In the genomic region with DNA sequence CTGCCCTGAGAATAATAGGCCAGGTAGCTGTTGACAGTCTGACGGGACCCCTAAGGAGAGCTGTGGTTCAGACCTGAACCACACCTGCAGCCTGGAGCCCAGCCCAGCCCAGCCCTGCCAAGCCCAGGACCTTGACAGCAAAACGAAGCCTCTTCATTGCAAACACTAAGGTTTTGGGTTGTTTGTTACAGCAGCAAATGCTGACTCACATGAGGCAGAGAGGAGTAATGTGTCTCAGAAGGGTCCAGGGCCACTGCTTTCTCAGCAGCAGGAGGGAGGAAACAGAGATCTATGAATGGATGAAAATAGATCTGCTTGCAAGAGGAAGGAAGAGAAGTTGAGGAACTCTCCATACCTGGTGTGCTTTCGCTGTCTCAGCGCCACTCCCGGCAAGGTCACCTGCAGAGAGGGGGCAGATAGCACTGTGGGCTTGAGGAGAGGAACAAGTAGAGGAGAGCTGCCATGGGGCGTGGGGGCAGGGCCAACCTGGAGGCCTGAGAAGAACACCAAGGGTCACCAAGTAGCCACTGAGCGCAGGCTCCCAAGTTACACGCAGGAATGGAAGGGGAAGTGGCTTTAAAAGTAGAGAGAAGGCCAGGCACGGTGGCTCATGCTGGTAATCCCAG, we compare ENCODE assay signal across 19 cellular contexts.
DNase-seq lines count a peak whose midpoint lies in the region; ATAC-seq and TF ChIP-seq lines count a peak whose summit lies in the region.
"Had no signal": no experiment of that assay in that cellular context is flagged by ENCODE, and none has a peak within 500 bp of the region (broad histone marks: within the 10 kb centered on the region; RNA-seq: fewer than 3 reads in every experiment).

No MANE protein-coding gene starts in this region.

- H3K27ac Mint-ChIP-seq in H9 (no peak overlapping the region), WTC11 (no peak overlapping the region)
- no peak overlapping the region for H3K27ac Mint-ChIP-seq in stimulated activated memory B cell treated with anti-CD40 and anti-IgM and Interleukin-4, amounts not matched to agents 10 μg/mL and 1 μg/mL and 100 μg/mL, for 72 hours
- H3K27ac Mint-ChIP-seq: IgD-negative memory B cell had no signal

- H2BK20ac ChIP-seq in H9 (ENCODE audit: low read depth, low read length, poor library complexity, severe bottlenecking) = no peak overlapping the region

- CTCF ChIA-PET in WTC11 (lab: Charles Lee) = interaction anchor here (1.3 to 1.8 kb wide), 2 partner anchors 200 to 206 kb away, joined by 3 to 6 read pairs; no protein-coding TSS in a partner anchor

- H3K4me3 Mint-ChIP-seq in H9 (no peak overlapping the region), WTC11 (no peak overlapping the region)
- H3K4me3 Mint-ChIP-seq in stimulated activated memory B cell treated with anti-CD40 and anti-IgM and Interleukin-4, amounts not matched to agents 10 μg/mL and 1 μg/mL and 100 μg/mL, for 72 hours = no peak overlapping the region
- H3K4me3 Mint-ChIP-seq: IgD-negative memory B cell had no signal

- no peak overlapping the region for H3K14ac ChIP-seq in H9 (ENCODE audit: insufficient read depth, low read length)

- H3K4me1 Mint-ChIP-seq in H9 (no peaks in the 10 kb centered on the region; a peak in 1 of 4 replicates), WTC11 (peaks cover 4% of the 10 kb centered on the region; the same call in 1 of the 2 replicates)
- H3K4me1 Mint-ChIP-seq in stimulated activated memory B cell treated with anti-CD40 and anti-IgM and Interleukin-4, amounts not matched to agents 10 μg/mL and 1 μg/mL and 100 μg/mL, for 72 hours = peaks cover 27% of the 10 kb centered on the region

- no peak overlapping the region for H2AK5ac ChIP-seq in H9 (ENCODE audit: insufficient read length, low read length)

- H4K5ac ChIP-seq in H9 (ENCODE audit: insufficient read length, low read depth, low read length) = no peak overlapping the region

- no peak overlapping the region for H3K27ac ChIP-seq in H9 (ENCODE audit: insufficient read length, low read depth, low read length)

- H3K79me2 ChIP-seq in H9 (ENCODE audit: insufficient read depth, low read length) = no peaks in the 10 kb centered on the region

- POLR2A ChIA-PET in WTC11 (lab: Charles Lee) = no interaction called here

- H3K9me3 ChIP-seq in H9 (ENCODE audit: control insufficient read depth, low read depth, low read length) = no peaks in the 10 kb centered on the region
- H3K9me3 ChIP-seq: HAP-1, MG63, SK-N-SH had no signal

- H2BK5ac ChIP-seq in H9 (ENCODE audit: insufficient read length, low read length) = no peak overlapping the region

- no peak overlapping the region for H3K9ac ChIP-seq in H9 (ENCODE audit: extremely low read depth, insufficient read length, low read length)
- H3K9ac ChIP-seq: SK-N-SH had no signal

- peaks cover 0 to 1% (median 0%) of the 10 kb centered on the region in 3 experiments; a peak in 1 of 7 replicates for H3K36me3 Mint-ChIP-seq in H9 (ENCODE audit: insufficient read depth in 1 of 3, low read depth in 3 of 3)
- no peaks in the 10 kb centered on the region for H3K36me3 Mint-ChIP-seq in WTC11
- H3K36me3 Mint-ChIP-seq in stimulated activated memory B cell treated with anti-CD40 and anti-IgM and Interleukin-4, amounts not matched to agents 10 μg/mL and 1 μg/mL and 100 μg/mL, for 72 hours = no peaks in the 10 kb centered on the region
- H3K36me3 Mint-ChIP-seq: IgD-negative memory B cell had no signal

- no peaks in the 10 kb centered on the region for H3K27me3 ChIP-seq in H9 (ENCODE audit: insufficient read depth, low read length)
- H3K27me3 ChIP-seq: MG63 had no signal

- no peak overlapping the region for H2BK15ac ChIP-seq in H9 (ENCODE audit: low read depth, low read length)

- peak; percentile 36 for DNase-seq in H9
- peak; percentile 11 for DNase-seq in MV-4-11 (lab: John Stamatoyannopoulos, UW)
- no peak for DNase-seq in WTC11 (ENCODE audit: low spot score)
- DNase-seq in NCI-H2107 (lab: John Stamatoyannopoulos, UW) = no peak
- DNase-seq in dermis blood vessel endothelial cell = no peak
- DNase-seq in HuH-7 (ENCODE audit: low spot score) = no peak
- DNase-seq: C1 segment of cervical spinal cord, Kasumi-1, MG63, NCI-H1417, NCI-H187, NCI-H345, NCI-H526, OCI-M1, SHP77 treated with DMSO at 0.1 percent for 48 hours, SK-N-SH had no signal

- no peak overlapping the region for H4K91ac ChIP-seq in H9 (ENCODE audit: insufficient read length, low read depth, low read length)

- TF ChIP-seq CTCF in H9 (conservative IDR thresholded peaks at IDR 0.05) = no peak
- no peak for TF ChIP-seq CTCF in WTC11 (IDR thresholded peaks at IDR 0.05)

- no peaks in the 10 kb centered on the region for H3K79me1 ChIP-seq in H9 (ENCODE audit: insufficient read depth, low read depth, low read length, poor library complexity, severe bottlenecking)

- no peak overlapping the region for H3K4me2 ChIP-seq in H9 (ENCODE audit: insufficient read depth, insufficient read length, low read length)
- H3K4me2 ChIP-seq: SK-N-SH had no signal

- no peaks in the 10 kb centered on the region for H3K4me1 ChIP-seq in H9 (ENCODE audit: insufficient read depth, low read length)
- H3K4me1 ChIP-seq: HAP-1 had no signal

- no peaks in the 10 kb centered on the region for H3K23me2 ChIP-seq in H9 (ENCODE audit: insufficient read length, low read depth, low read length, poor library complexity, severe bottlenecking)

- no CpG with 5 or more reads among the region's 9 CpGs for WGBS in H9 (ENCODE audit: extremely low coverage, insufficient read length, low lambda C conversion rate)

- no peak overlapping the region for H3K4ac ChIP-seq in H9 (ENCODE audit: low read depth, low read length)

- H3T11ph ChIP-seq in H9 (ENCODE audit: low read length) = no peak overlapping the region

- H3K9me3 Mint-ChIP-seq in H9 (no peaks in the 10 kb centered on the region), WTC11 (no peaks in the 10 kb centered on the region)
- peaks cover 3% of the 10 kb centered on the region for H3K9me3 Mint-ChIP-seq in stimulated activated memory B cell treated with anti-CD40 and anti-IgM and Interleukin-4, amounts not matched to agents 10 μg/mL and 1 μg/mL and 100 μg/mL, for 72 hours

- peak; percentile 29 for ATAC-seq in WTC11
- ATAC-seq in stimulated activated memory B cell treated with anti-CD40 and anti-IgM and Interleukin-4, amounts not matched to agents 10 μg/mL and 1 μg/mL and 100 μg/mL, for 72 hours = peak; percentile 50

- no peaks in the 10 kb centered on the region for H4K20me1 ChIP-seq in H9 (ENCODE audit: control insufficient read depth, insufficient read depth, insufficient read length)

- no peak overlapping the region for H3K23ac ChIP-seq in H9 (ENCODE audit: insufficient read length, low read depth, low read length)

- H3K56ac ChIP-seq in H9 (ENCODE audit: insufficient read length, low read depth, low read length) = no peak overlapping the region

- no peak overlapping the region for H3K18ac ChIP-seq in H9 (ENCODE audit: insufficient read length, low read depth, low read length)

- H2AFZ ChIP-seq in H9 (ENCODE audit: low read length) = no peak overlapping the region

- H4K8ac ChIP-seq in H9 (replicated peaks; ENCODE audit: insufficient read length, low read depth, low read length) = no peak overlapping the region

- H2BK120ac ChIP-seq in H9 (ENCODE audit: low read depth, low read length, poor library complexity, severe bottlenecking) = no peak overlapping the region

- H3K27me3 Mint-ChIP-seq in H9 (ENCODE audit: low read depth) = peaks cover 21% of the 10 kb centered on the region
- H3K27me3 Mint-ChIP-seq in WTC11 (ENCODE audit: low read depth) = peaks cover 13% of the 10 kb centered on the region
- no peaks in the 10 kb centered on the region for H3K27me3 Mint-ChIP-seq in stimulated activated memory B cell treated with anti-CD40 and anti-IgM and Interleukin-4, amounts not matched to agents 10 μg/mL and 1 μg/mL and 100 μg/mL, for 72 hours

- no peak overlapping the region for H2BK12ac ChIP-seq in H9 (ENCODE audit: insufficient read length, low read depth, low read length)

TF ChIP-seq in WTC11, 78 proteins besides CTCF, POLR2A, EP300 and RAD21:
- TF ChIP-seq GRHL2 (CRISPR knock-in tag; IDR thresholded peaks at IDR 0.05; ENCODE audit: insufficient replicate concordance, severe bottlenecking) (no peak), FOXJ3 (CRISPR knock-in tag; IDR thresholded peaks at IDR 0.05; ENCODE audit: borderline replicate concordance) (no peak), IRF2 (CRISPR knock-in tag; IDR thresholded peaks at IDR 0.05; ENCODE audit: borderline replicate concordance, low read depth) (no peak), OVOL2 (CRISPR knock-in tag; IDR thresholded peaks at IDR 0.05; ENCODE audit: borderline replicate concordance) (no peak), GTF2I (CRISPR knock-in tag; conservative IDR thresholded peaks at IDR 0.05) (no peak), RORB (CRISPR knock-in tag; IDR thresholded peaks at IDR 0.05) (no peak), TEAD4 (CRISPR knock-in tag; IDR thresholded peaks at IDR 0.05) (no peak)
- TF ChIP-seq, protein P1, sequence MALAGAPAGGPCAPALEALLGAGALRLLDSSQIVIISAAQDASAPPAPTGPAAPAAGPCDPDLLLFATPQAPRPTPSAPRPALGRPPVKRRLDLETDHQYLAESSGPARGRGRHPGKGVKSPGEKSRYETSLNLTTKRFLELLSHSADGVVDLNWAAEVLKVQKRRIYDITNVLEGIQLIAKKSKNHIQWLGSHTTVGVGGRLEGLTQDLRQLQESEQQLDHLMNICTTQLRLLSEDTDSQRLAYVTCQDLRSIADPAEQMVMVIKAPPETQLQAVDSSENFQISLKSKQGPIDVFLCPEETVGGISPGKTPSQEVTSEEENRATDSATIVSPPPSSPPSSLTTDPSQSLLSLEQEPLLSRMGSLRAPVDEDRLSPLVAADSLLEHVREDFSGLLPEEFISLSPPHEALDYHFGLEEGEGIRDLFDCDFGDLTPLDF (CRISPR knock-in tag; IDR thresholded peaks at IDR 0.05) = no peak
- TF ChIP-seq, protein P2, sequence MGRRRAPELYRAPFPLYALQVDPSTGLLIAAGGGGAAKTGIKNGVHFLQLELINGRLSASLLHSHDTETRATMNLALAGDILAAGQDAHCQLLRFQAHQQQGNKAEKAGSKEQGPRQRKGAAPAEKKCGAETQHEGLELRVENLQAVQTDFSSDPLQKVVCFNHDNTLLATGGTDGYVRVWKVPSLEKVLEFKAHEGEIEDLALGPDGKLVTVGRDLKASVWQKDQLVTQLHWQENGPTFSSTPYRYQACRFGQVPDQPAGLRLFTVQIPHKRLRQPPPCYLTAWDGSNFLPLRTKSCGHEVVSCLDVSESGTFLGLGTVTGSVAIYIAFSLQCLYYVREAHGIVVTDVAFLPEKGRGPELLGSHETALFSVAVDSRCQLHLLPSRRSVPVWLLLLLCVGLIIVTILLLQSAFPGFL (CRISPR knock-in tag; IDR thresholded peaks at IDR 0.05; ENCODE audit: borderline replicate concordance) = no peak

Comparison
In these comparisons a context has a peak if more than half of its experiments do, and no peak if none do; other contexts are left out.
1. DNase-seq: peak in H9 (single experiment) and MV-4-11 (single experiment); none in WTC11 (single experiment), NCI-H2107 (single experiment), dermis blood vessel endothelial cell (single experiment) and HuH-7 (single experiment).